In the genomic region with DNA sequence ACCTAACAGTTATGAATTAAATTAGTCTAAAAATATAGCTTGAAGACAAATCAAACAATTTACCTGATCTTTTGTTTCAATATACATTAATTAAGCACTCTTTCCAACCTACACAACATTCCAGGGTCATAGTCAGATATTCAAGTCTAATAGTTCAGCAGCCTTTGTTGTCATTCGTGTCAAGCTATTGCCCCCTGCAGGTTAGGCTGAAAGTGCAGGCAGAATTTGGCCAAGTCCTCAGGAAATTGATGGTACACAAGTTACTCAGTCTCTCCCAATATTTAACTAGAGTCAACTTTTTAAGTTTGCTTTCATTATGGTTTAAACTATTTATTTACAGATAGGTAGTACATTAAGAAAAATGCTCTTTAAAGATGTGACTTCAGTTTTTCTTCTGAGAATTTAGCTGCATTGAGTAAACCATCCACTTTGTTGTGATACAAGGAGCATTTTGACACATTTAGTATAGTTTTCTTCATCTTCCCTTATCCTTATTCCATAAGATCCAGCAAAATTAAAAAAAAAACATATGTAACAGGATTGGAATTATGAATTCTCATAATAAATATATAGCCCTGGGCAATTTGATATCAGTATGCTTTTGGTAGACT, we compare ENCODE assay signal across 8 cellular contexts.
DNase-seq lines count a peak whose midpoint lies in the region; FAIRE-seq and TF ChIP-seq lines count a peak whose summit lies in the region.

No MANE protein-coding gene starts in this region.

- no peaks in the 10 kb centered on the region for H3K9me2 ChIP-seq in hepatocyte (replicated peaks; ENCODE audit: insufficient read depth)

- FAIRE-seq in G401.6 (lab: Jason Lieb, UNC): peak; percentile 91
- FAIRE-seq in H54 (lab: Jason Lieb, UNC): peak; percentile 92

- no peak for TF ChIP-seq POLR2A in H54 (IDR thresholded peaks at IDR 0.05; ENCODE audit: low read depth, low read length)

- DNase-seq in H54 (ENCODE audit: insufficient read length, low spot score) (no peak), NCI-H1092 treated with DMSO at 0.1 percent for 48 hours (lab: John Stamatoyannopoulos, UW) (peak; percentile 64), T follicular helper cell (ENCODE audit: low read depth) (peak; percentile 52), ascending aorta (ENCODE audit: low spot score in 2 of 2) (peak in 1 of 2 donors; percentile 68), hepatocyte (ENCODE audit: low spot score) (peak; percentile 78), 8988T (no peak)
- peak; percentile 39 to 64 for DNase-seq in stimulated activated CD4-positive, alpha-beta T cell treated with anti-CD3 and anti-CD28 coated beads, Interleukin-12 subunit alpha, Interleukin-12 subunit beta, amount 100 ng/mL, for 24 hours (ENCODE audit: low read depth in 2 of 2)

- H3K79me2 ChIP-seq in hepatocyte: no peaks in the 10 kb centered on the region

- H3K27me3 ChIP-seq in ascending aorta (peaks cover 3% of the 10 kb centered on the region), hepatocyte (peaks cover 58% of the 10 kb centered on the region)

- H3K27ac ChIP-seq in ascending aorta (no peak overlapping the region), hepatocyte (no peak overlapping the region)

- H3K4me3 ChIP-seq in ascending aorta (no peak overlapping the region), hepatocyte (no peak overlapping the region)

- H3K36me3 ChIP-seq in ascending aorta: no peaks in the 10 kb centered on the region
- H3K36me3 ChIP-seq in hepatocyte (replicated peaks; ENCODE audit: insufficient read depth, low read depth): no peaks in the 10 kb centered on the region

- no peak overlapping the region for H3K4me2 ChIP-seq in hepatocyte

- TF ChIP-seq CTCF in ascending aorta (IDR thresholded peaks at IDR 0.05) (peak; percentile 44 to 62 (median 61)), hepatocyte (IDR thresholded peaks at IDR 0.05; ENCODE audit: poor library complexity) (peak; percentile 84)

- no peaks in the 10 kb centered on the region for H4K20me1 ChIP-seq in hepatocyte (ENCODE audit: insufficient read depth, poor library complexity, severe bottlenecking)

- intact Hi-C loops in ascending aorta (cut with DNase I): no loop called here

- no peak overlapping the region for H2AFZ ChIP-seq in hepatocyte

- H3K9me3 ChIP-seq in ascending aorta: no peaks in the 10 kb centered on the region
- H3K9me3 ChIP-seq in hepatocyte (ENCODE audit: low read depth): no peaks in the 10 kb centered on the region

- peaks cover 0 to 9% of the 10 kb centered on the region in 2 donors for H3K4me1 ChIP-seq in ascending aorta
- peaks cover 14% of the 10 kb centered on the region for H3K4me1 ChIP-seq in hepatocyte (ENCODE audit: insufficient read depth)

- 0% methylated on average over 1 of the region's 1 CpG for WGBS in hepatocyte (ENCODE audit: low lambda C conversion rate, missing lambda C conversion rate)

Comparison
In these comparisons a context has a peak if more than half of its experiments do, and no peak if none do; other contexts are left out.
1. DNase-seq: peak in NCI-H1092 treated with DMSO at 0.1 percent for 48 hours (single experiment), T follicular helper cell (single experiment), hepatocyte (single experiment) and stimulated activated CD4-positive, alpha-beta T cell treated with anti-CD3 and anti-CD28 coated beads, Interleukin-12 subunit alpha, Interleukin-12 subunit beta, amount 100 ng/mL, for 24 hours (2 of 2); none in H54 (single experiment) and 8988T (single experiment).